Comparison of ENCODE assay signal across 19 cellular contexts in the genomic region with DNA sequence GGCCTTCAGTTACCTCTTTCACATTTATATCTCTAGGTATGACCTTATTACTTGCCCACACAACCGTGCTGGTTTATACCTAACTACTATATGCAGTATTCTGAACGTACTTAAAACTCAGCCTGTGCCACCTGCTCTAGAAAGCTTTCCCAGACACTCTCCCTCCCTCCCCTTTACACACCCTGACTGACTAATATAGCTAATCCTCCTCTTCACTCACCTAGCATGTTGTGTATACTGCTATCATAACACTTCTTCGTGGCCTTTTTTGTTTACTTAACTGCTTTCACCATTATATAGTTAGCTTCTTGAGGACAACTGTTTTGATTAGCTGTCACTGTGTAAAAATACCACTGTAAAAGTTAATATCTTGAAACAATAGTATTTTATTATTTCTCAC. TPM values are rescaled to one million over a fixed set of nuclear protein-coding genes. Genes with fewer than 3 reads are reported as not detected.
DNase-seq lines count a peak whose midpoint lies in the region; ATAC-seq and TF ChIP-seq lines count a peak whose summit lies in the region.
"Had no signal": no experiment of that assay in that cellular context is flagged by ENCODE, and none has a peak within 500 bp of the region (broad histone marks: within the 10 kb centered on the region; RNA-seq: fewer than 3 reads in every experiment).

No MANE protein-coding gene starts in this region.

- DNase-seq in NCI-H82 (lab: John Stamatoyannopoulos, UW), result peak; percentile 35
- no peak for DNase-seq in NCI-H82 treated with DMSO at 0.1 percent for 48 hours (lab: John Stamatoyannopoulos, UW; ENCODE audit: unreplicated experiment)
- peak; percentile 12 to 36 for DNase-seq in NCI-H524 (lab: John Stamatoyannopoulos, UW)
- DNase-seq in epithelial cell of esophagus (ENCODE audit: low read depth), result peak; percentile 72
- DNase-seq in smooth muscle cell (lab: John Stamatoyannopoulos, UW; ENCODE audit: unreplicated experiment), result no peak
- no peak for DNase-seq in CD8-positive, alpha-beta T cell
- DNase-seq: DND-41; NCI-H1105; NCI-H146; NCI-H2029 treated with DMSO at 0.1 percent for 48 hours; NK-92 treated with Interleukin-12 subunit alpha and Interleukin-12 subunit beta, amount 100 ng/mL, for 24 hours had no signal

- peaks cover 56% of the 10 kb centered on the region for H3K36me3 Mint-ChIP-seq in CD8-positive, alpha-beta T cell

- H3K79me2 ChIP-seq in smooth muscle cell (ENCODE audit: low read depth), result no peaks in the 10 kb centered on the region

- no peak overlapping the region for H3K27ac Mint-ChIP-seq in CD8-positive, alpha-beta T cell
- H3K27ac Mint-ChIP-seq: B cell, CD14-positive monocyte had no signal

- H3K4me1 ChIP-seq in smooth muscle cell (ENCODE audit: low read depth), result peaks cover 5% of the 10 kb centered on the region
- H3K4me1 ChIP-seq in CD8-positive, alpha-beta T cell (ENCODE audit: insufficient read depth, low read length), result no peaks in the 10 kb centered on the region

- H3K9ac ChIP-seq in smooth muscle cell (ENCODE audit: low read depth), result no peak overlapping the region
- H3K9ac ChIP-seq: KMS-11 had no signal

- POLR2A ChIA-PET in CD8-positive, alpha-beta T cell (lab: Charles Lee), result interaction anchor here (0.5 kb wide), 1 partner anchor 64 kb away, joined by 3 read pairs; no protein-coding TSS in a partner anchor

- no peak for TF ChIP-seq CTCF in epithelial cell of esophagus (IDR thresholded peaks at IDR 0.05; ENCODE audit: insufficient read depth, low read depth, low read length, missing control alignments)
- no peak for TF ChIP-seq CTCF in smooth muscle cell (IDR thresholded peaks at IDR 0.05; ENCODE audit: borderline replicate concordance, insufficient read depth, poor library complexity, severe bottlenecking)
- no peak for TF ChIP-seq CTCF in CD8-positive, alpha-beta T cell (IDR thresholded peaks at IDR 0.05)

- no peaks in the 10 kb centered on the region for H3K9me3 ChIP-seq in smooth muscle cell (replicated peaks; ENCODE audit: low read depth)
- no peaks in the 10 kb centered on the region for H3K9me3 ChIP-seq in CD8-positive, alpha-beta T cell (ENCODE audit: low read length)

- H3K4me3 ChIP-seq in epithelial cell of esophagus (ENCODE audit: low read length) (no peak overlapping the region), smooth muscle cell (no peak overlapping the region)
- H3K4me3 ChIP-seq in CD8-positive, alpha-beta T cell (ENCODE audit: low read depth, low read length), result no peak overlapping the region
- H3K4me3 ChIP-seq: GM12878 had no signal

- H3K4me2 ChIP-seq in smooth muscle cell, result no peak overlapping the region
- H3K4me2 ChIP-seq: KMS-11 had no signal

- no peaks in the 10 kb centered on the region for H3F3A ChIP-seq in smooth muscle cell (ENCODE audit: low read depth)

- no peak overlapping the region for H3K4me3 Mint-ChIP-seq in CD8-positive, alpha-beta T cell
- H3K4me3 Mint-ChIP-seq: B cell, CD14-positive monocyte had no signal

- WGBS in smooth muscle cell (ENCODE audit: low lambda C conversion rate), result 91% methylated on average over 3 of the region's 3 CpGs

- H2AFZ ChIP-seq in smooth muscle cell (ENCODE audit: low read depth), result no peak overlapping the region

- ATAC-seq in HG02938 (IDR thresholded peaks at IDR 0.05; ENCODE audit: unreplicated experiment) (no peak), HG03565 (IDR thresholded peaks at IDR 0.05; ENCODE audit: unreplicated experiment) (no peak)
- ATAC-seq in CD8-positive, alpha-beta T cell, result no peak
- ATAC-seq: GM12878, Panc1, SK-N-SH treated with all-trans-retinoic acid at 6 μM for 48 hours had no signal

- peaks cover 18% of the 10 kb centered on the region for H4K20me1 ChIP-seq in smooth muscle cell (ENCODE audit: low read depth)

- H3K27ac ChIP-seq in smooth muscle cell (ENCODE audit: low read depth), result peak overlapping the region; percentile 11
- no peak overlapping the region for H3K27ac ChIP-seq in CD8-positive, alpha-beta T cell (ENCODE audit: low read depth, low read length)
- H3K27ac ChIP-seq: KMS-11 had no signal

- no peaks in the 10 kb centered on the region for H3K9me3 Mint-ChIP-seq in CD8-positive, alpha-beta T cell

- CTCF ChIA-PET in CD8-positive, alpha-beta T cell (lab: Charles Lee), result interaction anchor here (1.7 kb wide), 1 partner anchor 29 kb away, joined by 6 read pairs; no protein-coding TSS in a partner anchor

- no peaks in the 10 kb centered on the region for H3K27me3 Mint-ChIP-seq in CD8-positive, alpha-beta T cell (ENCODE audit: low read depth)
- H3K27me3 Mint-ChIP-seq: B cell had no signal

- intact Hi-C loops in CD8-positive, alpha-beta T cell (cut with DNase I, micrococcal nuclease), result no loop called here

- peaks cover 4% of the 10 kb centered on the region for H3K4me1 Mint-ChIP-seq in CD8-positive, alpha-beta T cell (ENCODE audit: low read depth)
- H3K4me1 Mint-ChIP-seq: B cell, CD14-positive monocyte had no signal

- peaks cover 4% of the 10 kb centered on the region for H3K36me3 ChIP-seq in smooth muscle cell (ENCODE audit: low read depth)
- no peaks in the 10 kb centered on the region for H3K36me3 ChIP-seq in CD8-positive, alpha-beta T cell (ENCODE audit: insufficient read depth, low read length)

- H3K27me3 ChIP-seq in smooth muscle cell (ENCODE audit: low read depth), result no peaks in the 10 kb centered on the region
- no peaks in the 10 kb centered on the region for H3K27me3 ChIP-seq in CD8-positive, alpha-beta T cell (ENCODE audit: insufficient read depth, low read length)

RNA-seq across cellular contexts. Expression of gene RNF214, which starts 23.5 kb away (rescaled TPM):
- 12.6 and 15.8 TPM in 2 replicates for total RNA-seq in smooth muscle cell
- 10.9 and 17.3 TPM in 2 replicates for polyA plus RNA-seq in smooth muscle cell
- total RNA-seq in CD8-positive, alpha-beta T cell, result 10 to 100 TPM; 10.8 to 11.7 TPM

RNA-seq across cellular contexts. Expression of gene PCSK7, which starts 24.1 kb away (rescaled TPM):
- total RNA-seq in smooth muscle cell, result 20.8 and 36.4 TPM in 2 replicates
- polyA plus RNA-seq in smooth muscle cell, result 23.5 and 40.7 TPM in 2 replicates
- total RNA-seq in CD8-positive, alpha-beta T cell, result 100 to 1,000 TPM; 208 to 218 TPM

RNA-seq across cellular contexts. Expression of gene BACE1-AS, which starts 35.2 kb away (rescaled TPM):
- total RNA-seq in smooth muscle cell, result 3.5 and 6.6 TPM in 2 replicates
- 1.9 and 7.5 TPM in 2 replicates for polyA plus RNA-seq in smooth muscle cell
- total RNA-seq in CD8-positive, alpha-beta T cell, result 1 to 10 TPM in 1 of 2 experiments, under 1 TPM in 1; 0.76 to 1.3 TPM
- polyA plus RNA-seq: CD14-positive monocyte had no signal

RNA-seq across cellular contexts. Expression of gene TAGLN, which starts 56.8 kb away (rescaled TPM):
- total RNA-seq in smooth muscle cell, result 1,972 and 2,130 TPM in 2 replicates
- polyA plus RNA-seq in smooth muscle cell, result 2,069 and 2,250 TPM in 2 replicates
- total RNA-seq in CD8-positive, alpha-beta T cell, result 1 to 10 TPM; 9.4 to 9.8 TPM

Comparison
In these comparisons a context has a peak if more than half of its experiments do, and no peak if none do; other contexts are left out.
1. DNase-seq: peak in NCI-H82 (single experiment), NCI-H524 (2 of 2) and epithelial cell of esophagus (single experiment); none in NCI-H82 treated with DMSO at 0.1 percent for 48 hours (single experiment), smooth muscle cell (single experiment) and CD8-positive, alpha-beta T cell (0 of 7).